ENCODE assay signal across 9 cellular contexts in the genomic region with DNA sequence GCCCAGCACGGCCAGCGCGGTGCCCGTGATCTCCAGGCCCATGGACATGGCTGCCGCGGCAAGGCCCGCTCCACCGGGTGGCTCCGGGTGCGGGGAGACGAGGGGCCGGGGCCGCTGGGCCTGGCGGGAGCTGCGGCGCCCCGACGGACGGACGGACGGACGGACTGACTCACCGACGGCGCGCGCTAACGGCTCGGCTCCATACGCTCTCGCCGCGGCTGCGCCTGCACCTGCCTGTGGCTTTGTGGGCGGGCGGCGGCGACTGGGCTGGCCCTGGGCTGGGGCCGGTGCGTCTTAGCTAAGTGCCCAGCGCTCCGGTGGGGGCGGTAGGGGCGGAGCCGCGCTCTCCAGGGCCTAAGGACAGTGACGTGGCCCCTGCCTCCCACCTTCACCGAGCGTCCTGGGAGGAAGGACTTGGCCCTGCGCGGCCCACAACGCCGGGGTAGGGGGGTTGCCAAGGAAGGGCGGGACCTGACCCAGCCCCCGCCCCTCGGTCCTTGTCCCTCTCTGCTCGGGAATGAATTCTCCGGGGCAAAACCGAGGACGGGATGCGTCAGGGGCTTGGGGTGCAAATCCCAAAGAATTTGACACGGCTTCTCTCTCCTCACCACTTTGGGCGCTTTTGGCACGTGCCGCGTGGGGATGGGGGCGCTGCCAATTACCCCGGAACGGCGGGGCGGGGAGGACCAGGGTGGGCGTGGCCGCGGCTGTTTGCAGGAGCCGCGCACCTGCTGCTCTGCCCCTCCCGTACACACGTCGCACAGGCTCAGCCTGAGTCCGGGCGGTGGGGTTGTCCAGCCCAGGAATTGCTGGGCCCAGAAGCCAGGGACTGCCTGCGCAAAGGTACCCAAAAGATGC. TPM values are rescaled to one million over a fixed set of nuclear protein-coding genes. Genes with fewer than 3 reads are reported as not detected.
A peak's percentile ranks its signal among the peaks of the same experiment; 100 is the strongest.
DNase-seq lines count a peak whose midpoint lies in the region; ATAC-seq and TF ChIP-seq lines count a peak whose summit lies in the region.
"Had no signal": no experiment of that assay in that cellular context is flagged by ENCODE, and none has a peak within 500 bp of the region (broad histone marks: within the 10 kb centered on the region; RNA-seq: fewer than 3 reads in every experiment).

A gene with protein sequence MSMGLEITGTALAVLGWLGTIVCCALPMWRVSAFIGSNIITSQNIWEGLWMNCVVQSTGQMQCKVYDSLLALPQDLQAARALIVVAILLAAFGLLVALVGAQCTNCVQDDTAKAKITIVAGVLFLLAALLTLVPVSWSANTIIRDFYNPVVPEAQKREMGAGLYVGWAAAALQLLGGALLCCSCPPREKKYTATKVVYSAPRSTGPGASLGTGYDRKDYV (minus strand): TSS at position 269 of the 858 bp plus-strand sequence. CDS start 221 bp downstream, at position 48.

- peak; percentile 94 for DNase-seq in GM23338 (ENCODE audit: low spot score)
- DNase-seq in NCI-H2227 treated with DMSO at 0.1 percent for 48 hours (lab: John Stamatoyannopoulos, UW), result peak; percentile 80
- DNase-seq in astrocyte of the cerebellum (ENCODE audit: low read depth), result no peak
- peak; percentile 95 for DNase-seq in left kidney (ENCODE audit: low read depth, low spot score)
- peak; percentile 98 to 99 for DNase-seq in thyroid gland
- no peak for DNase-seq in middle frontal gyrus (ENCODE audit: extremely low spot score, low spot score)
- DNase-seq in putamen (ENCODE audit: low spot score), result no peak

- peaks cover 5% of the 10 kb centered on the region; the same call in 2 of the 3 replicates for H3K4me1 Mint-ChIP-seq in GM23338

- H2AFZ ChIP-seq in GM23338, result peak within 1 kb of the TSS; percentile 91

- no peaks in the 10 kb centered on the region for H4K20me1 ChIP-seq in GM23338 (replicated peaks; ENCODE audit: insufficient read depth)

- peak; percentile 97 to 99 for TF ChIP-seq POLR2A in thyroid gland (IDR thresholded peaks at IDR 0.05)

- intact Hi-C loops in thyroid gland (cut with DNase I), result loop anchor here (10.0 kb wide), 1 partner anchor 85 kb away; no protein-coding TSS in a partner anchor

- H3K9me3 ChIP-seq in thyroid gland, result no peaks in the 10 kb centered on the region

- peak within 1 kb of the TSS; percentile 85 for H3K27ac Mint-ChIP-seq in GM23338

- H3K27ac ChIP-seq in GM23338 (ENCODE audit: low read depth) (peak within 1 kb of the TSS; percentile 80), thyroid gland (peak within 1 kb of the TSS; percentile 92 to 96 (median 95))

- H3F3A ChIP-seq in GM23338 (replicated peaks; ENCODE audit: low read depth), result no peaks in the 10 kb centered on the region

- ATAC-seq in GM23338, result peak; percentile 90

- peaks cover 8% of the 10 kb centered on the region; the same call in 1 of the 2 replicates for H3K9me2 ChIP-seq in GM23338 (ENCODE audit: insufficient read depth)

- in situ Hi-C loops in astrocyte of the cerebellum (cut with HindIII; ENCODE audit: low sequenced_read_pairs), result no loop called here

- H3K27me3 Mint-ChIP-seq in GM23338 (ENCODE audit: insufficient read depth, low read depth, poor library complexity), result peaks cover 12% of the 10 kb centered on the region

- peaks cover 5% of the 10 kb centered on the region; the same call in 1 of the 2 replicates for H3K4me1 ChIP-seq in GM23338 (ENCODE audit: insufficient read depth)
- H3K4me1 ChIP-seq in thyroid gland, result peaks cover 15 to 24% of the 10 kb centered on the region in 2 donors

- H3K4me2 ChIP-seq in GM23338, result peak within 1 kb of the TSS; percentile 84

- H3K27me3 ChIP-seq in GM23338 (ENCODE audit: insufficient read depth) (peaks cover 17% of the 10 kb centered on the region), thyroid gland (no peaks in the 10 kb centered on the region)

- H3K36me3 ChIP-seq in GM23338 (ENCODE audit: insufficient read depth) (no peaks in the 10 kb centered on the region), thyroid gland (no peaks in the 10 kb centered on the region)

- H3K9me3 Mint-ChIP-seq in GM23338, result no peaks in the 10 kb centered on the region; the same call in 2 of the 3 replicates

- WGBS in thyroid gland, 2 donors, result 0 to 1% methylated on average over 10 to 16 of the region's 82 CpGs

- peak within 1 kb of the TSS; percentile 80 for H3K4me3 ChIP-seq in GM23338
- peak within 1 kb of the TSS; percentile 18 for H3K4me3 ChIP-seq in astrocyte of the cerebellum (ENCODE audit: low read depth, low read length)
- H3K4me3 ChIP-seq in thyroid gland (replicated peaks in 1 of 3), result peak within 1 kb of the TSS; percentile 58 to 84 (median 70)

- TF ChIP-seq CTCF in GM23338 (conservative IDR thresholded peaks at IDR 0.05; ENCODE audit: low read depth in 2 of 2) (no peak), astrocyte of the cerebellum (IDR thresholded peaks at IDR 0.05; ENCODE audit: low read depth, low read length, missing control alignments) (no peak), thyroid gland (IDR thresholded peaks at IDR 0.05) (peak in 1 of 6 experiments; percentile 12)

- peak within 1 kb of the TSS; percentile 81 for H3K4me3 Mint-ChIP-seq in GM23338

- no peaks in the 10 kb centered on the region for H3K79me2 ChIP-seq in GM23338 (replicated peaks; ENCODE audit: insufficient read depth)

- H3K36me3 Mint-ChIP-seq in GM23338 (ENCODE audit: low read depth), result 0 out of 3 replicates have a peak, but pooled peaks cover 5% of the 10 kb centered on the region

TF ChIP-seq in GM23338, 12 proteins besides CTCF, POLR2A, EP300 and RAD21:
- TF ChIP-seq NANOG (IDR thresholded peaks at IDR 0.05; ENCODE audit: borderline replicate concordance) (no peak), CREB1 (CRISPR knock-in tag; IDR thresholded peaks at IDR 0.05; ENCODE audit: low read depth) (peak; percentile 72), POLR2AphosphoS5 (IDR thresholded peaks at IDR 0.05; ENCODE audit: low read depth) (peak; percentile 87)

RNA-seq across cellular contexts. Expression of the gene that starts here (rescaled TPM):
- 24.1 and 27.7 TPM in 2 replicates for total RNA-seq in GM23338 (2014; rRNA removed; shearing (Covaris generic))
- 20.1 and 21.4 TPM in 2 replicates for polyA plus RNA-seq in GM23338 (2016; fragmentation: Nextera tagmentation; extraction: Ambion mirVana)
- 100 to 1,000 TPM; 249 to 330 (median 288) TPM for total RNA-seq in thyroid gland
- total RNA-seq: mononuclear cell, RPMI7951 had no signal

Comparison
In these comparisons a context has a peak if more than half of its experiments do, and no peak if none do; other contexts are left out.
1. DNase-seq: peak in GM23338 (single experiment), NCI-H2227 treated with DMSO at 0.1 percent for 48 hours (single experiment), left kidney (single experiment) and thyroid gland (2 of 2); none in astrocyte of the cerebellum (single experiment), middle frontal gyrus (single experiment) and putamen (single experiment).
2. H3K4me3 ChIP-seq: peak in every context shown above with its lines; median percentile 80 in GM23338; 70 in thyroid gland; 18 in astrocyte of the cerebellum.